In genomic region chr10:106401967-106402366, GRCh38 we compare ENCODE assay signal across 25 cellular contexts.
"Had no signal": no experiment of that assay in that cellular context is flagged by ENCODE, and none has a peak within 500 bp of the region (broad histone marks: within the 10 kb centered on the region; RNA-seq: fewer than 3 reads in every experiment).

No MANE protein-coding gene starts in this region.

- H3K4me1 Mint-ChIP-seq: naive thymus-derived CD4-positive, alpha-beta T cell had no signal

- H3K4me3 ChIP-seq: coronary artery, dorsolateral prefrontal cortex, esophagus squamous epithelium, gastrocnemius medialis, heart right ventricle, left lung, lower lobe of right lung had no signal

- H3K27ac ChIP-seq: coronary artery, dorsolateral prefrontal cortex, epithelial cell of prostate, esophagus squamous epithelium, gastrocnemius medialis, heart right ventricle, left lung, lower lobe of right lung had no signal

- FAIRE-seq: colon, endometrium, islet of Langerhans, keratinocyte had no signal

- H3K27me3 Mint-ChIP-seq: effector memory CD8-positive, alpha-beta T cell; naive thymus-derived CD4-positive, alpha-beta T cell had no signal

- H3K27me3 ChIP-seq: dorsolateral prefrontal cortex, esophagus squamous epithelium, gastrocnemius medialis, left lung had no signal

- H3K9me3 Mint-ChIP-seq: endodermal cell had no signal

- DNase-seq: dermis blood vessel endothelial cell; dorsolateral prefrontal cortex; effector CD8-positive, alpha-beta T cell; effector memory CD8-positive, alpha-beta T cell; endodermal cell; erythroblast; esophagus squamous epithelium; gastrocnemius medialis; glutamatergic neuron; head of caudate nucleus; heart right ventricle; hippocampal formation; left cardiac atrium; left lung; left ventricle myocardium superior; lower lobe of right lung; mesenchymal stem cell; naive thymus-derived CD4-positive, alpha-beta T cell had no signal

- H3K36me3 ChIP-seq: esophagus squamous epithelium, gastrocnemius medialis, heart right ventricle, left lung, lower lobe of right lung had no signal

- ATAC-seq: effector memory CD8-positive, alpha-beta T cell; esophagus mucosa; gastrocnemius medialis; left cardiac atrium; left lung; lower lobe of right lung; naive thymus-derived CD4-positive, alpha-beta T cell had no signal

- H3K4me3 Mint-ChIP-seq: effector memory CD8-positive, alpha-beta T cell; endodermal cell; naive thymus-derived CD4-positive, alpha-beta T cell had no signal

- H3K36me3 Mint-ChIP-seq: naive thymus-derived CD4-positive, alpha-beta T cell had no signal

- H3K27ac Mint-ChIP-seq: effector memory CD8-positive, alpha-beta T cell; endodermal cell; naive thymus-derived CD4-positive, alpha-beta T cell had no signal

- H3K4me1 ChIP-seq: esophagus squamous epithelium, gastrocnemius medialis, heart right ventricle, left lung, lower lobe of right lung had no signal
